ENCODE assay signal across 22 cellular contexts in genomic region chr6:169869301-169869700, GRCh38.
A peak's percentile ranks its signal among the peaks of the same experiment; 100 is the strongest.
DNase-seq lines count a peak whose midpoint lies in the region; ATAC-seq and TF ChIP-seq lines count a peak whose summit lies in the region.
"Had no signal": no experiment of that assay in that cellular context is flagged by ENCODE, and none has a peak within 500 bp of the region (broad histone marks: within the 10 kb centered on the region; RNA-seq: fewer than 3 reads in every experiment).

No MANE protein-coding gene starts in this region.

- H3K36me3 ChIP-seq in sigmoid colon = no peaks in the 10 kb centered on the region

- intact Hi-C loops in cardiac septum (cut with DNase I) (no loop called here), left ventricle myocardium superior (cut with micrococcal nuclease) (no loop called here), sigmoid colon (cut with DNase I) (no loop called here)

- H3K27ac ChIP-seq in sigmoid colon = no peak overlapping the region

- TF ChIP-seq EP300 in sigmoid colon (IDR thresholded peaks at IDR 0.05) = no peak

- no peak for ATAC-seq in left ventricle myocardium superior
- ATAC-seq in GM21825 (IDR thresholded peaks at IDR 0.05; ENCODE audit: unreplicated experiment) = no peak
- ATAC-seq in HG02642 (IDR thresholded peaks at IDR 0.05; ENCODE audit: poor library complexity, unreplicated experiment) = no peak
- ATAC-seq: HepG2, PC-3 had no signal

- no peak for TF ChIP-seq CTCF in sigmoid colon (IDR thresholded peaks at IDR 0.05)

- no peak overlapping the region for H3K4me3 ChIP-seq in sigmoid colon

- DNase-seq in cardiac septum (ENCODE audit: low spot score) (peak; percentile 15), left ventricle myocardium superior (no peak), iPS-NIHi7 (ENCODE audit: extremely low spot score) (peak; percentile 8), sigmoid colon (peak; percentile 8), GM19238 (ENCODE audit: insufficient read length, low spot score) (no peak)
- DNase-seq in stimulated activated CD4-positive, alpha-beta T cell treated with anti-CD3 and anti-CD28 coated beads, Interleukin-2, amount 100 ng/mL, for 48 hours = no peak
- DNase-seq: CD4-positive, alpha-beta memory T cell; COR-L47; GF-D8; Karpas-422; NCI-H1092 treated with DMSO at 0.1 percent for 48 hours; NCI-H1436; NCI-H187 treated with DMSO at 0.1 percent for 48 hours; NCI-H2171 treated with DMSO at 0.1 percent for 48 hours; NCI-H345; NCI-H524; NCI-H748 treated with DMSO at 0.1 percent for 48 hours; PC-3; SK-N-SH had no signal

- no peaks in the 10 kb centered on the region for H3K27me3 ChIP-seq in sigmoid colon

- 91 to 96% methylated on average over 11 of the region's 11 CpGs for WGBS in sigmoid colon, 2 donors

- H3K4me1 ChIP-seq in sigmoid colon = no peaks in the 10 kb centered on the region

- H3K9me3 ChIP-seq in sigmoid colon = no peaks in the 10 kb centered on the region
- H3K9me3 ChIP-seq: SK-N-SH had no signal

- TF ChIP-seq POLR2A in sigmoid colon (IDR thresholded peaks at IDR 0.05) = no peak

Comparison
In these comparisons a context has a peak if more than half of its experiments do, and no peak if none do; other contexts are left out.
1. DNase-seq: peak in cardiac septum (single experiment), iPS-NIHi7 (single experiment) and sigmoid colon (single experiment); none in left ventricle myocardium superior (single experiment), stimulated activated CD4-positive, alpha-beta T cell treated with anti-CD3 and anti-CD28 coated beads, Interleukin-2, amount 100 ng/mL, for 48 hours (0 of 2) and GM19238 (single experiment).